Comparison of ENCODE assay signal across 18 cellular contexts in the genomic region with DNA sequence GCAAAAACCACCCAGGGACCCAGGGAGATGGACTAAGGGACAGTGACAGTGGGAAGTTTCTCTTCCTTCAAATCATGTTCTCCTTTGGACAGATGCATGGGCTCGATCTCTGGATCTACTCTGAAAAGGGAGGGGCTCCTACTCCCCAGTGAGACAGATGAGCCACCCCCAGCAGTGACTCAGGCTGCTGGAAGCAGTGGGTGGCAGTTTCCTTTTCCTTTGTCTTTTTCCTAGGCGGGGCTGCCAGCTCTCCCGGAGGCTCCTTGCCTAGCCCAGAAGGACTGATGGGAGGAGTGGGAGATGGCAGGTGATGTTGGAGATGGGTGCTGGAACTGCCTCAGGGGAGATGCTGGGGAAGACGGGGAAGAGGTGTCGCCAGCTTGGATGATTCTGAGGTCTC. TPM values are rescaled to one million over a fixed set of nuclear protein-coding genes. Genes with fewer than 3 reads are reported as not detected.
A peak's percentile ranks its signal among the peaks of the same experiment; 100 is the strongest.
DNase-seq lines count a peak whose midpoint lies in the region; ATAC-seq lines count a peak whose summit lies in the region.
"Had no signal": no experiment of that assay in that cellular context is flagged by ENCODE, and none has a peak within 500 bp of the region (broad histone marks: within the 10 kb centered on the region; RNA-seq: fewer than 3 reads in every experiment).

No MANE protein-coding gene starts in this region.

- no peaks in the 10 kb centered on the region for H3K9me3 ChIP-seq in MG63

- ATAC-seq in HG02759 (IDR thresholded peaks at IDR 0.05; ENCODE audit: unreplicated experiment), result no peak
- no peak for ATAC-seq in HG02588 (IDR thresholded peaks at IDR 0.05; ENCODE audit: unreplicated experiment)
- ATAC-seq: HCT116 had no signal

- no peaks in the 10 kb centered on the region; the same call in 1 of the 2 replicates for H3K27me3 ChIP-seq in MG63

- DNase-seq in Daoy (ENCODE audit: low read depth), result peak; percentile 51
- peak; percentile 26 for DNase-seq in MG63
- peak in 38 of 42 donors; percentile 17 to 88 (median 60) for DNase-seq in head of caudate nucleus
- no peak for DNase-seq in germinal center (ENCODE audit: low spot score)
- DNase-seq: ACHN; C1 segment of cervical spinal cord; Calu3; CD4-positive, alpha-beta memory T cell; COR-L47; DMS53; DMS79 treated with DMSO at 0.1 percent for 48 hours; GM23248; H9; HFFc6 had no signal

- no peaks in the 10 kb centered on the region for H3K36me3 ChIP-seq in MG63

- intact Hi-C loops in head of caudate nucleus (cut with DNase I), result no loop called here

- H3K4me3 ChIP-seq in MG63, result no peak overlapping the region
- H3K4me3 ChIP-seq: GM23248 had no signal

RNA-seq across cellular contexts. Expression of gene IGSF21, which starts 41.0 kb away (rescaled TPM):
- total RNA-seq in Daoy (2014; rRNA removed; shearing (Covaris generic)), result not detected in 2 replicates
- total RNA-seq in MG63 (2014; rRNA removed; shearing (Covaris generic); ENCODE audit: low replicate concordance), result not detected in 2 replicates
- total RNA-seq: Calu3; CD4-positive, alpha-beta memory T cell; GM23248; H4; HFFc6 had no signal
